1 cellular context compared by ENCODE assay signal in genomic region chr1:193609592-193609991, GRCh38.
TF ChIP-seq lines count a peak whose summit lies in the region.

No MANE protein-coding gene starts in this region.

TF ChIP-seq in GM23338, 12 proteins besides CTCF, POLR2A, EP300 and RAD21 (continued from another document):
- no peak for TF ChIP-seq ZNF462 (CRISPR knock-in tag; IDR thresholded peaks at IDR 0.05)
- no peak for TF ChIP-seq JUNB (IDR thresholded peaks at IDR 0.05; ENCODE audit: unreplicated experiment)
- no peak for TF ChIP-seq NANOG (IDR thresholded peaks at IDR 0.05; ENCODE audit: borderline replicate concordance)
- TF ChIP-seq ZNF331 (CRISPR knock-in tag; IDR thresholded peaks at IDR 0.05; ENCODE audit: low read depth): no peak
